Comparison of ENCODE assay signal across 8 cellular contexts in the genomic region with DNA sequence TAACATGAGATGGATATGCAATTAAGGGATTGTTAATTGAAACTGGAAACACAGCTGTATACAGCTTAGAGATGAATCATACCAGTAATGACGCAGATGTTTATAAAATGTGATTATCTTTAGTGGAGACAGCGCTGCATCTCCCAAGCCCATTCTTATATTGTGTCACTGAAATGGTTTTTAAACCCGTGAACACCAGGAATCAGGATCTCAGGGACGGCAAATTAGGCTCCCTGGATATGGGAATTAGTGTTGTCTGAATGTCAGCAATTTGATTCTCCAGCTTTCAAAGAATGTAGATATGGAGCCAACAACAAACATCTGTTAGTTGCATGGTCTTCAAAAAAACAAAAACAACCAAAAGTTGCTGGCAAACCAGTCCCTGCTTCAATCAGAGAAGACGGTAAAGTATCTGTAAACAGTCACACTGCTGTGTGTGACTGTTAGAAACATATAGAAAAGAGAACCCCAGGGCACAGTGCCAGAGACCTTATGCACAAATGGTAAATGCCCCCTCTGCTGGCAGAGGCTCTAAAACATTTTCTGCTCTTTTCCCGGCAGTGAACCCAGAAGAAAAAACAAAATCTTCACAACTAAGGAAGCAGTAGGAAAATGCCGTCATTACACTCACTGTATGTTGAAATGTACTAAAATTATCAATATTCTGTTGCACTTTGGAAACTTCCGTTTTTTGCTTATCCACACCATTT.
DNase-seq lines count a peak whose midpoint lies in the region; ATAC-seq, FAIRE-seq and TF ChIP-seq lines count a peak whose summit lies in the region.

No MANE protein-coding gene starts in this region.

- DNase-seq in Right ventricle myocardium inferior (ENCODE audit: missing footprints) (no peak), right atrium auricular region (ENCODE audit: low spot score) (no peak), NAMALWA (ENCODE audit: low spot score) (peak; percentile 56), amniotic stem cell (lab: John Stamatoyannopoulos, UW) (peak; percentile 9), keratinocyte (ENCODE audit: low read depth, low spot score) (no peak), GM20000 (ENCODE audit: low spot score) (no peak), NCI-H146 treated with DMSO at 0.1 percent for 48 hours (lab: John Stamatoyannopoulos, UW; ENCODE audit: unreplicated experiment) (no peak)

- intact Hi-C loops in Right ventricle myocardium inferior (cut with DNase I), result loop anchor here (10.0 kb wide), 2 partner anchors 159 to 209 kb away; no protein-coding TSS in a partner anchor

- no peak overlapping the region for H3K4me3 ChIP-seq in right atrium auricular region
- H3K4me3 ChIP-seq in keratinocyte (ENCODE audit: control insufficient read depth in 2 of 3, extremely low read depth in 1 of 3, insufficient read depth in 2 of 3, low read depth in 1 of 3, low read length in 3 of 3), result no peak overlapping the region

- no peaks in the 10 kb centered on the region for H3K79me2 ChIP-seq in keratinocyte (ENCODE audit: control insufficient read depth, insufficient read depth, low read length)

- no peaks in the 10 kb centered on the region for H3K9me1 ChIP-seq in keratinocyte (ENCODE audit: control insufficient read depth, extremely low read depth, insufficient read depth, low read length)

- ATAC-seq in Right ventricle myocardium inferior (peak; percentile 16), GM21529 (IDR thresholded peaks at IDR 0.05; ENCODE audit: unreplicated experiment) (no peak)

- H3K4me1 ChIP-seq in right atrium auricular region, result peaks cover 0 to 4% of the 10 kb centered on the region in 2 donors
- H3K4me1 ChIP-seq in keratinocyte (ENCODE audit: control insufficient read depth, extremely low read depth, insufficient read depth, low read length), result no peaks in the 10 kb centered on the region

- H3K9me3 ChIP-seq in right atrium auricular region, result no peaks in the 10 kb centered on the region
- no peaks in the 10 kb centered on the region for H3K9me3 ChIP-seq in keratinocyte (ENCODE audit: control insufficient read depth, low read depth, low read length)

- TF ChIP-seq CTCF in right atrium auricular region (IDR thresholded peaks at IDR 0.05) (peak in 1 of 2 donors; percentile 49), keratinocyte (optimal IDR thresholded peaks at IDR 0.05 in 1 of 3, IDR thresholded peaks at IDR 0.05 in 1 of 3, conservative IDR thresholded peaks at IDR 0.05 in 1 of 3; ENCODE audit: extremely low read depth in 1 of 3, insufficient read depth in 2 of 3, low read length in 3 of 3) (peak; percentile 29 to 47 (median 38)), GM20000 (IDR thresholded peaks at IDR 0.05; ENCODE audit: extremely low read depth, missing control alignments) (no peak)

- H3K36me3 ChIP-seq in right atrium auricular region (no peaks in the 10 kb centered on the region), keratinocyte (ENCODE audit: control insufficient read depth in 2 of 2, extremely low read depth in 1 of 2, insufficient read depth in 2 of 2, low read length in 2 of 2) (no peaks in the 10 kb centered on the region)

- no peak overlapping the region for H2AFZ ChIP-seq in keratinocyte (ENCODE audit: control insufficient read depth, low read length)

- peak overlapping the region; percentile 39 for H3K4me2 ChIP-seq in keratinocyte (ENCODE audit: control insufficient read depth, extremely low read depth, insufficient read depth, low read depth, low read length)

- dilution Hi-C loops in keratinocyte (cut with MboI; ENCODE audit: extremely low pct_ligation_motif_present, low sequenced_read_pairs), result no loop called here

- H3K27me3 ChIP-seq in right atrium auricular region (no peaks in the 10 kb centered on the region), keratinocyte (ENCODE audit: control insufficient read depth, extremely low read depth, insufficient read depth, low read length) (no peaks in the 10 kb centered on the region)

- H3K9ac ChIP-seq in keratinocyte (ENCODE audit: control insufficient read depth, extremely low read depth, insufficient read depth, low read length), result no peak overlapping the region

- FAIRE-seq in keratinocyte (lab: Jason Lieb, UNC), result no peak

- H3K27ac ChIP-seq in right atrium auricular region, result peak overlapping the region in 1 of 2 donors; percentile 3
- H3K27ac ChIP-seq in keratinocyte (ENCODE audit: control insufficient read depth, insufficient read depth, low read length), result no peak overlapping the region

- H4K20me1 ChIP-seq in keratinocyte (ENCODE audit: control insufficient read depth, extremely low read depth, insufficient read depth, low read length), result no peaks in the 10 kb centered on the region

Comparison
In these comparisons a context has a peak if more than half of its experiments do, and no peak if none do; other contexts are left out.
1. DNase-seq: peak in NAMALWA (single experiment) and amniotic stem cell (single experiment); none in Right ventricle myocardium inferior (single experiment), right atrium auricular region (single experiment), keratinocyte (single experiment), GM20000 (single experiment) and NCI-H146 treated with DMSO at 0.1 percent for 48 hours (single experiment).